30 cellular contexts compared by ENCODE assay signal in genomic region chr3:168817177-168817576, GRCh38.
"Had no signal": no experiment of that assay in that cellular context is flagged by ENCODE, and none has a peak within 500 bp of the region (broad histone marks: within the 10 kb centered on the region; RNA-seq: fewer than 3 reads in every experiment).

No MANE protein-coding gene starts in this region.

- H3K9me3 Mint-ChIP-seq: mesothelial cell of epicardium; naive B cell; stimulated activated memory B cell treated with anti-CD40 and anti-IgM and Interleukin-4, amounts not matched to agents 10 μg/mL and 1 μg/mL and 100 μg/mL, for 72 hours; stimulated activated naive CD8-positive, alpha-beta T cell treated with anti-CD3 and anti-CD28 coated beads, Interleukin-15, amount 100 ng/mL, for 72 hours had no signal

- ATAC-seq: left cardiac atrium; left lung; lower lobe of right lung; natural killer cell; right lobe of liver; stimulated activated memory B cell treated with anti-CD40 and anti-IgM and Interleukin-4, amounts not matched to agents 10 μg/mL and 1 μg/mL and 100 μg/mL, for 72 hours; stimulated activated naive CD8-positive, alpha-beta T cell treated with anti-CD3 and anti-CD28 coated beads, Interleukin-15, amount 100 ng/mL, for 72 hours; upper lobe of right lung had no signal

- H3K4me3 Mint-ChIP-seq: mesothelial cell of epicardium; naive B cell; natural killer cell; stimulated activated memory B cell treated with anti-CD40 and anti-IgM and Interleukin-4, amounts not matched to agents 10 μg/mL and 1 μg/mL and 100 μg/mL, for 72 hours; stimulated activated naive CD8-positive, alpha-beta T cell treated with anti-CD3 and anti-CD28 coated beads, Interleukin-15, amount 100 ng/mL, for 72 hours had no signal

- H3K27me3 Mint-ChIP-seq: naive B cell; stimulated activated memory B cell treated with anti-CD40 and anti-IgM and Interleukin-4, amounts not matched to agents 10 μg/mL and 1 μg/mL and 100 μg/mL, for 72 hours; stimulated activated naive CD8-positive, alpha-beta T cell treated with anti-CD3 and anti-CD28 coated beads, Interleukin-15, amount 100 ng/mL, for 72 hours had no signal

- H3K4me1 ChIP-seq: left lung, lower lobe of right lung, parathyroid adenoma, right atrium auricular region, right lobe of liver, testis, thyroid gland, upper lobe of right lung, uterus had no signal

- H3K9ac ChIP-seq: parathyroid adenoma had no signal

- H3K4me1 Mint-ChIP-seq: naive B cell; natural killer cell; stimulated activated naive CD8-positive, alpha-beta T cell treated with anti-CD3 and anti-CD28 coated beads, Interleukin-15, amount 100 ng/mL, for 72 hours had no signal

- H3K27ac ChIP-seq: left lung, lower lobe of right lung, neutrophil, parathyroid adenoma, right atrium auricular region, right lobe of liver, testis, thyroid gland, upper lobe of right lung, uterus had no signal

- H3K79me2 ChIP-seq: parathyroid adenoma had no signal

- H3K27me3 ChIP-seq: left lung, neutrophil, right atrium auricular region, right lobe of liver, testis, thyroid gland, upper lobe of right lung, uterus had no signal

- H3K4me3 ChIP-seq: left lung, lower lobe of right lung, right atrium auricular region, right lobe of liver, smooth muscle cell, testis, thyroid gland, upper lobe of right lung, uterus had no signal

- H3K36me3 Mint-ChIP-seq: naive B cell; natural killer cell; stimulated activated memory B cell treated with anti-CD40 and anti-IgM and Interleukin-4, amounts not matched to agents 10 μg/mL and 1 μg/mL and 100 μg/mL, for 72 hours had no signal

- H3K36me3 ChIP-seq: left lung, lower lobe of right lung, neutrophil, right atrium auricular region, right lobe of liver, thyroid gland, upper lobe of right lung, uterus had no signal

- FAIRE-seq: keratinocyte had no signal

- H3K9me3 ChIP-seq: left lung, lower lobe of right lung, neutrophil, right atrium auricular region, right lobe of liver, testis, thyroid gland, upper lobe of right lung, uterus had no signal

- H2AFZ ChIP-seq: parathyroid adenoma had no signal

- H3K27ac Mint-ChIP-seq: mesothelial cell of epicardium; naive B cell; natural killer cell; stimulated activated memory B cell treated with anti-CD40 and anti-IgM and Interleukin-4, amounts not matched to agents 10 μg/mL and 1 μg/mL and 100 μg/mL, for 72 hours had no signal

- DNase-seq: head of caudate nucleus; hippocampal formation; kidney glomerular epithelial cell; left cardiac atrium; left lung; lower lobe of right lung; mammary epithelial cell; mesenchymal stem cell; naive B cell; natural killer cell; occipital lobe; right lobe of liver; stimulated activated CD4-positive, alpha-beta T cell treated with anti-CD3 and anti-CD28 coated beads, Interleukin-1b, Interleukin-23, amount 100 ng/mL, for 48 hours; stimulated activated CD4-positive, alpha-beta T cell treated with anti-CD3 and anti-CD28 coated beads, Interleukin-2, amount 100 ng/mL, for 48 hours; stimulated activated CD4-positive, alpha-beta T cell treated with anti-CD3 and anti-CD28 coated beads, Interleukin-4, amount 100 ng/mL, for 4 hours; stimulated activated CD8-positive, alpha-beta memory T cell treated with anti-CD3 and anti-CD28 coated beads, Interleukin-4, amount 100 ng/mL, for 48 hours; stimulated activated naive CD4-positive, alpha-beta T cell treated with Interleukin-2 at 50 U/mL for 16 hours; stimulated activated naive CD8-positive, alpha-beta T cell treated with anti-CD3 and anti-CD28 coated beads, Interleukin-15, amount 100 ng/mL, for 72 hours; testis; thyroid gland; trophoblast cell; upper lobe of right lung; uterus had no signal

- H3K4me2 ChIP-seq: smooth muscle cell had no signal
